In genomic region chr3:106184540-106185457, GRCh38 we compare ENCODE assay signal across 9 cellular contexts.
DNase-seq lines count a peak whose midpoint lies in the region; ATAC-seq and TF ChIP-seq lines count a peak whose summit lies in the region.
"Had no signal": no experiment of that assay in that cellular context is flagged by ENCODE, and none has a peak within 500 bp of the region (broad histone marks: within the 10 kb centered on the region; RNA-seq: fewer than 3 reads in every experiment).

No MANE protein-coding gene starts in this region.

- H3K23ac ChIP-seq in mesendoderm (ENCODE audit: low read length) = no peak overlapping the region

- no peaks in the 10 kb centered on the region for H3K27me3 Mint-ChIP-seq in effector memory CD8-positive, alpha-beta T cell

- H3K79me2 ChIP-seq in mesendoderm (ENCODE audit: control insufficient read depth, insufficient read depth, low read length) = no peaks in the 10 kb centered on the region

- no peaks in the 10 kb centered on the region for H3K9me3 ChIP-seq in heart left ventricle
- H3K9me3 ChIP-seq: testis had no signal

- no peaks in the 10 kb centered on the region for H3K4me1 ChIP-seq in mesendoderm (ENCODE audit: control insufficient read depth, low read depth, low read length)
- peaks cover 0 to 7% (median 0%) of the 10 kb centered on the region in 12 donors for H3K4me1 ChIP-seq in heart left ventricle
- H3K4me1 ChIP-seq: testis had no signal

- H3K79me1 ChIP-seq in mesendoderm (ENCODE audit: low read length) = no peaks in the 10 kb centered on the region

- no peak overlapping the region for H4K8ac ChIP-seq in mesendoderm (ENCODE audit: low read depth, low read length)

- H3K4ac ChIP-seq in mesendoderm (ENCODE audit: low read depth, low read length) = no peak overlapping the region

- intact Hi-C loops in heart left ventricle (cut with DNase I) = no loop called here

- no peak for TF ChIP-seq CTCF in heart left ventricle (IDR thresholded peaks at IDR 0.05)

- H2BK5ac ChIP-seq in mesendoderm (ENCODE audit: low read length) = no peak overlapping the region

- no peak overlapping the region for H2BK15ac ChIP-seq in mesendoderm (replicated peaks; ENCODE audit: low read depth)

- WGBS in mesendoderm (ENCODE audit: extremely low coverage, insufficient coverage, low lambda C conversion rate) = no CpG with 5 or more reads among the region's 4 CpGs
- WGBS in heart left ventricle, 4 donors = 94 to 95% (median 94%) methylated on average over 4 of the region's 4 CpGs

- no peak overlapping the region for H3K56ac ChIP-seq in mesendoderm (ENCODE audit: low read length)

- peaks cover 15 to 27% of the 10 kb centered on the region in 2 donors for H3K4me1 Mint-ChIP-seq in effector memory CD8-positive, alpha-beta T cell (ENCODE audit: low read depth in 2 of 2)

- no peak overlapping the region for H2AK5ac ChIP-seq in mesendoderm (ENCODE audit: low read length)

- no peak for TF ChIP-seq POLR2A in heart left ventricle (IDR thresholded peaks at IDR 0.05)

- H3K27me3 ChIP-seq in mesendoderm (ENCODE audit: insufficient read depth, low read length, poor library complexity) (no peaks in the 10 kb centered on the region), heart left ventricle (no peaks in the 10 kb centered on the region)
- H3K27me3 ChIP-seq: testis had no signal

- no peak for DNase-seq in effector memory CD8-positive, alpha-beta T cell
- DNase-seq in T-helper 9 cell (no peak), mesendoderm (no peak), NCI-H146 (lab: John Stamatoyannopoulos, UW) (no peak), heart left ventricle (no peak)
- DNase-seq: testis had no signal

- H3K9ac ChIP-seq in mesendoderm (ENCODE audit: low read length) = no peak overlapping the region

- H3K36me3 Mint-ChIP-seq in effector memory CD8-positive, alpha-beta T cell (ENCODE audit: insufficient read depth) = no peaks in the 10 kb centered on the region

- H2BK120ac ChIP-seq in mesendoderm (ENCODE audit: low read depth, low read length) = no peak overlapping the region

- H3K9me3 Mint-ChIP-seq in effector memory CD8-positive, alpha-beta T cell = no peaks in the 10 kb centered on the region

- no peak overlapping the region for H4K5ac ChIP-seq in mesendoderm (ENCODE audit: low read length)

- H3K27ac ChIP-seq in mesendoderm (ENCODE audit: low read depth, low read length) (no peak overlapping the region), heart left ventricle (no peak overlapping the region)
- H3K27ac ChIP-seq: testis had no signal

- H3K27ac Mint-ChIP-seq in effector memory CD8-positive, alpha-beta T cell = peak overlapping the region; percentile 84 to 90

- no peak overlapping the region for H3K18ac ChIP-seq in mesendoderm (ENCODE audit: low read length)

- no peak overlapping the region for H3K4me3 ChIP-seq in mesendoderm (ENCODE audit: low read length)
- no peak overlapping the region for H3K4me3 ChIP-seq in heart left ventricle
- H3K4me3 ChIP-seq: testis had no signal

- H3K36me3 ChIP-seq in mesendoderm (ENCODE audit: control insufficient read depth, insufficient read depth, low read length) (no peaks in the 10 kb centered on the region), heart left ventricle (no peaks in the 10 kb centered on the region)

- no peak overlapping the region for H3K4me2 ChIP-seq in mesendoderm (ENCODE audit: low read length)

- ATAC-seq in GM18861 (IDR thresholded peaks at IDR 0.05; ENCODE audit: unreplicated experiment) = peak; percentile 95
- peak; percentile 98 for ATAC-seq in GM21528 (IDR thresholded peaks at IDR 0.05; ENCODE audit: low FRiP score, unreplicated experiment)
- peak; percentile 93 for ATAC-seq in HG03280 (IDR thresholded peaks at IDR 0.05; ENCODE audit: unreplicated experiment)
- peak; percentile 95 for ATAC-seq in effector memory CD8-positive, alpha-beta T cell (replicated peaks)
- ATAC-seq in heart left ventricle = no peak

- peak overlapping the region; percentile 48 to 56 for H3K4me3 Mint-ChIP-seq in effector memory CD8-positive, alpha-beta T cell

Comparison
In these comparisons a context has a peak if more than half of its experiments do, and no peak if none do; other contexts are left out.
1. ATAC-seq: peak in GM18861 (single experiment), GM21528 (single experiment), HG03280 (single experiment) and effector memory CD8-positive, alpha-beta T cell (single experiment); none in heart left ventricle (0 of 4).